In the genomic region with DNA sequence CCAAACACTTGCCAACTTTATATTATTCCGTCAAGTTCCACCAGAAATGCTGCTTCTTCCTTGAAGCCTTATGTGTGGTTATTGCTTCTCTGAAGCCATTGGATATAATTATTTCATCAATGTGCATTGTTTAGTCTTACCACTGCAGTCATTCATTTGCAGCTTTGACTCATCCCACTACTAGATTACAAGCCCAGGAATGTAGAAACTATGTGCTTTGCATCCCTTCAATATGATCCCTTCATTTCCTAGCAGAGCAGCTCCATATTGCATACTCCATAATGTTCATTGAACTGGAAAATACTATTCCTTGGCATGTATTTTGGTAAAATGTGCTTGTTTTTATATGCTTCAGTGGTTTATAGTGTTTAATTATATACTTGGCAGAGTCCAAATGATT, we compare ENCODE assay signal across 3 cellular contexts. TPM values are rescaled to one million over a fixed set of nuclear protein-coding genes. Genes with fewer than 3 reads are reported as not detected.
"Had no signal": no experiment of that assay in that cellular context is flagged by ENCODE, and none has a peak within 500 bp of the region (broad histone marks: within the 10 kb centered on the region; RNA-seq: fewer than 3 reads in every experiment).

No MANE protein-coding gene starts in this region.

RNA-seq across cellular contexts. Expression of gene PGM5, which starts 34.3 kb away (rescaled TPM):
- total RNA-seq: naive thymus-derived CD8-positive, alpha-beta T cell; natural killer cell treated with Interleukin-12 subunit alpha and Interleukin-12 subunit beta and Interleukin-15 and Interleukin-18, amount 100 ng/mL, for 72 hours; osteocyte had no signal
- polyA plus RNA-seq: naive thymus-derived CD8-positive, alpha-beta T cell had no signal
